Comparison of ENCODE assay signal across 18 cellular contexts in the genomic region with DNA sequence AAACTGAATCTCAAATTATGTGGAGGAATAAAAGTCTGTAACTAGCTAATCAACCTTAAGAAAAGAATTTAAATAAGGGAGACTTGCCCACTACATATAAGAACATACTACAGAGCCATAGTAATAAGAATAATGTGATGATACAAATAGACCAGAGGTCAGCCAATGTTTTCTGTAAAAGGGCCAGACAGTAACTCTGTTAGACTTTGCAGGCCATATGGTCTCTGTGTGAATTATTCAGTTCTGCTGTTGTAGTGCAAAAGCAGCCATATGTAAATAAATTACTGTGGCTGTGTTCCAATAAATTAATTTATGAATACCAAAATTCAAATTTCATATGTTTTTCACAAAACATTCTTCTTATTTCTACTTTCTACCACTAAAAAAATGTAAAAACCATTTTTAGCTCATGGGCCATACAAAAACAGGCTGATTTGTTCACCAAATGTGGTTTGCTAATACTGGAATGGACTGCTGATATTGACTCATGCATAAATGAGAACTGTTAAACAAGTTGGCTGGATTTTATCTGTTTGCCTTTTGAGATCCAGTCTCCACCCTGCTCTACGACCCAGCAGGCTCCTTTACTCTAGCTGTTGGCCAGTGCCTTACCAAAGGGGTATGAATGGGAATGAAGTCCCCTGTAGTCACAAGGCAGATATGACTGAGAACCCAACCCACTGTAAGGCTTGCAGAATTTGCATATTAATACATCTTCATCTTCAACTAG.
"Had no signal": no experiment of that assay in that cellular context is flagged by ENCODE, and none has a peak within 500 bp of the region (broad histone marks: within the 10 kb centered on the region; RNA-seq: fewer than 3 reads in every experiment).

No MANE protein-coding gene starts in this region.

- DNase-seq: effector memory CD8-positive, alpha-beta T cell; foreskin melanocyte; head of caudate nucleus; hippocampal formation; left colon; naive thymus-derived CD4-positive, alpha-beta T cell; nephron progenitor cell; psoas muscle; retina; small intestine; stimulated activated CD4-positive, alpha-beta T cell treated with anti-CD3 and anti-CD28 coated beads, Interleukin-12 subunit alpha, Interleukin-12 subunit beta, amount 100 ng/mL, for 4 hours; stimulated activated naive CD4-positive, alpha-beta T cell treated with Interleukin-2 at 50 U/mL for 16 hours; trophoblast cell; uterus had no signal

- H3K9me3 ChIP-seq: esophagus muscularis mucosa, psoas muscle, uterus had no signal

- H3K4me1 ChIP-seq: esophagus muscularis mucosa, parathyroid adenoma, psoas muscle, uterus had no signal

- H3K36me3 ChIP-seq: esophagus muscularis mucosa, uterus had no signal

- H3K27me3 ChIP-seq: esophagus muscularis mucosa, uterus had no signal

- H3K79me2 ChIP-seq: parathyroid adenoma had no signal

- ATAC-seq: effector memory CD8-positive, alpha-beta T cell; left colon; naive thymus-derived CD4-positive, alpha-beta T cell; psoas muscle; sciatic nerve had no signal

- H3K9ac ChIP-seq: parathyroid adenoma had no signal

- H3K4me3 ChIP-seq: esophagus muscularis mucosa, psoas muscle, uterus had no signal

- H3K27ac ChIP-seq: epithelial cell of prostate, esophagus muscularis mucosa, parathyroid adenoma, psoas muscle, uterus had no signal

- H2AFZ ChIP-seq: parathyroid adenoma had no signal
